In the genomic region with DNA sequence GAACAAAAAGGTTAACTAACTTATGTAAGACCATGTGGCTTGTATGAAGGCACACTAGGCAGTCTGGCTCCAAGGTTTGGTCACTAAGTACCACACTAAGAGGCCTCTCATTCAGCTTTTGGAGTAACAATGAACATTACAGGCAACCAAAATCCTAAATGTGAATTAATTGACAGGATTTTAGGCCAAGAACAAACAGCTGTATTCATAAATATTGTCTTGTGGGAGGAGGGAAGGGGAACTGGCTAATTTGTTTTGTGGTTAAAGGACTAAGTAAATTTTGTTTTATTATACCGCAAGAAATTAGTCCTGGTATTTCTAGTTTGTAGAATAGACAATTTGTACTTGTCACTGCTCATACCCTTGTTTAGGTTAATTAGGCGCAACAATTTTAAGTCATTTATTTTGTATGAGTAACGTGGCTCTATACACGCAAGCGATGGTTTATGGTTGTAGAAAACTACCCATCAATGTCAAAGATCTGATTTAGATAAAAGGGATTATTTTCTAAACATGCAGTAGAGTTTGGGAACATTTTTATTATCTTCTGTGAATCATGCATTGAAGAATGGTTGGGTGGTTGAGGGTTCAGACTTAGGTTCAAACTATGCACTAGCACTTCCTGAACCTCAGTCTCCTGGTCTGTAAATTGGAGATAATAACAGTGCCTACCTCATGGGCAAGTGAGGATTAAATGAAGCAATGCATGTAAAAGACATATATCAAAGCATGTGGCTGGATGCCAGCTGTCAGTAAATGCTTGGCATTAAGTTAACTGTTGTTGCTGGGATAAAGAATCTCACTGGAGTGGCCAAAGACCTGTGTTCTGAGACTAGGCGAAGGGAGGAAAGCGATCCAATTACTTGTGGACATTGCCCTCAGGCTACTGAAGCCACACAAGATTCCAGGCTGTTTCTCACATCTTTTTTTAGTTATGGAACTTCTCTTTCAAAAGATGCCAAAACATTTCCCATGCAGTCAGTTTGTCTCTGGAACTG, we compare ENCODE assay signal across 8 cellular contexts. TPM values are rescaled to one million over a fixed set of nuclear protein-coding genes. Genes with fewer than 3 reads are reported as not detected.
DNase-seq lines count a peak whose midpoint lies in the region; ATAC-seq and TF ChIP-seq lines count a peak whose summit lies in the region.

No MANE protein-coding gene starts in this region.

- H3K4me3 ChIP-seq in fibroblast of the aortic adventitia (ENCODE audit: low read depth, low read length) (no peak overlapping the region), stomach (no peak overlapping the region)

- no peak overlapping the region for H3K27ac ChIP-seq in stomach

- no peak for TF ChIP-seq EP300 in stomach (IDR thresholded peaks at IDR 0.05)

- ATAC-seq in HG03439 (IDR thresholded peaks at IDR 0.05; ENCODE audit: unreplicated experiment) (no peak), GM21367 (IDR thresholded peaks at IDR 0.05; ENCODE audit: unreplicated experiment) (no peak)

- no peaks in the 10 kb centered on the region for H3K36me3 ChIP-seq in stomach

- peak; percentile 51 for DNase-seq in AG20443 (ENCODE audit: low spot score)
- peak; percentile 68 for DNase-seq in EL
- peak; percentile 82 for DNase-seq in RPMI7951 (ENCODE audit: low read depth)
- DNase-seq in fibroblast of the aortic adventitia (ENCODE audit: low read depth) = peak; percentile 17
- DNase-seq in stomach = no peak
- DNase-seq in AG08396 (ENCODE audit: low spot score) = no peak

- WGBS in stomach, 5 donors = 76 to 87% (median 86%) methylated on average over 7 of the region's 7 CpGs

- H3K27me3 ChIP-seq in stomach = peaks cover 0 to 25% (median 0%) of the 10 kb centered on the region in 3 donors

- no peak for TF ChIP-seq POLR2A in stomach (IDR thresholded peaks at IDR 0.05)

- H3K4me1 ChIP-seq in stomach = peaks cover 10 to 48% (median 25%) of the 10 kb centered on the region in 4 donors

- intact Hi-C loops in stomach (cut with DNase I; ENCODE audit: low total_unique reads) = no loop called here

- H3K9me3 ChIP-seq in stomach = no peaks in the 10 kb centered on the region

- TF ChIP-seq CTCF in fibroblast of the aortic adventitia (IDR thresholded peaks at IDR 0.05; ENCODE audit: insufficient read depth, low read length) (no peak), stomach (IDR thresholded peaks at IDR 0.05) (no peak)

RNA-seq across cellular contexts. Expression of a gene that starts 1.3 kb away (rescaled TPM):
- 4.4 and 5.5 TPM in 2 replicates for total RNA-seq in RPMI7951 (2014; rRNA removed; shearing (Covaris generic))
- total RNA-seq in fibroblast of the aortic adventitia (ENCODE audit: low replicate concordance) (0.33 and 1.6 TPM in 2 replicates), stomach (10 to 100 TPM; 12.3 to 31.0 (median 19.8) TPM)
- polyA plus RNA-seq in stomach = 1 to 10 TPM in 2 of 3 donors, under 1 TPM in 1; 0.93 to 4.9 (median 3.0) TPM

Comparison
In these comparisons a context has a peak if more than half of its experiments do, and no peak if none do; other contexts are left out.
1. DNase-seq: peak in AG20443 (single experiment), EL (single experiment), RPMI7951 (single experiment) and fibroblast of the aortic adventitia (single experiment); none in stomach (single experiment) and AG08396 (single experiment).